13 cellular contexts compared by ENCODE assay signal in genomic region chr6:11754625-11755289, GRCh38. TPM values are rescaled to one million over a fixed set of nuclear protein-coding genes. Genes with fewer than 3 reads are reported as not detected.
DNase-seq lines count a peak whose midpoint lies in the region; ATAC-seq and TF ChIP-seq lines count a peak whose summit lies in the region.
"Had no signal": no experiment of that assay in that cellular context is flagged by ENCODE, and none has a peak within 500 bp of the region (broad histone marks: within the 10 kb centered on the region; RNA-seq: fewer than 3 reads in every experiment).

No MANE protein-coding gene starts in this region.

- intact Hi-C loops in upper lobe of right lung (cut with DNase I): no loop called here

- H3K27ac ChIP-seq in substantia nigra (ENCODE audit: low read depth, low read length, poor library complexity, severe bottlenecking) (no peak overlapping the region), upper lobe of right lung (no peak overlapping the region)

- DNase-seq in A172 (ENCODE audit: low spot score) (peak; percentile 25), HCEC 1CT (peak; percentile 72), amniotic epithelial cell (ENCODE audit: low read depth) (peak; percentile 60), iris pigment epithelial cell (ENCODE audit: low read depth) (peak; percentile 52), substantia nigra (lab: John Stamatoyannopoulos, UW) (no peak), upper lobe of right lung (no peak)
- DNase-seq: activated T-cell treated with anti-CD3 and anti-CD28 coated beads, Interleukin-2, amount 50 U/mL, for 1 hour; immature natural killer cell; mesendoderm; NCI-H446 treated with DMSO at 0.1 percent for 48 hours had no signal

- TF ChIP-seq CTCF in upper lobe of right lung (IDR thresholded peaks at IDR 0.05): no peak

- no peaks in the 10 kb centered on the region for H3K27me3 ChIP-seq in upper lobe of right lung

- H3K9me3 ChIP-seq in upper lobe of right lung: no peaks in the 10 kb centered on the region

- no peaks in the 10 kb centered on the region for H3K36me3 ChIP-seq in upper lobe of right lung

- H3K4me1 ChIP-seq in upper lobe of right lung: no peaks in the 10 kb centered on the region

- no peak for ATAC-seq in GM21367 (IDR thresholded peaks at IDR 0.05; ENCODE audit: unreplicated experiment)
- ATAC-seq in GM19467 (IDR thresholded peaks at IDR 0.05; ENCODE audit: unreplicated experiment): no peak
- no peak for ATAC-seq in upper lobe of right lung
- ATAC-seq: SK-N-SH treated with all-trans-retinoic acid at 6 μM for 48 hours had no signal

- no peak overlapping the region for H3K4me3 ChIP-seq in upper lobe of right lung

RNA-seq across cellular contexts. Expression of gene ADTRP, which starts 23.8 kb away (rescaled TPM):
- total RNA-seq in A172 (2014; rRNA removed; shearing (Covaris generic)): 1.9 and 3.9 TPM in 2 replicates
- 21.0 TPM for total RNA-seq in upper lobe of right lung

Comparison
In these comparisons a context has a peak if more than half of its experiments do, and no peak if none do; other contexts are left out.
1. DNase-seq: peak in A172 (single experiment), HCEC 1CT (single experiment), amniotic epithelial cell (single experiment) and iris pigment epithelial cell (single experiment); none in substantia nigra (0 of 49) and upper lobe of right lung (single experiment).